10 cellular contexts compared by ENCODE assay signal in genomic region chr9:27379311-27380236, GRCh38.
A peak's percentile ranks its signal among the peaks of the same experiment; 100 is the strongest.
DNase-seq lines count a peak whose midpoint lies in the region; ATAC-seq lines count a peak whose summit lies in the region.
"Had no signal": no experiment of that assay in that cellular context is flagged by ENCODE, and none has a peak within 500 bp of the region (broad histone marks: within the 10 kb centered on the region; RNA-seq: fewer than 3 reads in every experiment).

No MANE protein-coding gene starts in this region.

- intact Hi-C loops in activated CD4-positive, alpha-beta T cell treated with anti-CD3 and anti-CD28 coated beads for 36 hours (cut with DNase I, micrococcal nuclease) = no loop called here
- intact Hi-C loops in activated T-helper 1 cell treated with anti-CD3 and anti-CD28 coated beads, Interleukin-12 subunit alpha, Interleukin-12 subunit beta, Interleukin-2, Interleukin-4 antibody, amounts not matched to agents 30 ng/mL and 10 ng/mL and 1 ng/mL, durations not matched to agents 14 hours and 24 hours and 36 hours (cut with micrococcal nuclease) = loop anchor here (1.0 to 2.0 kb wide), 2 partner anchors 13 to 47 kb away; no protein-coding TSS in a partner anchor

- no peaks in the 10 kb centered on the region for H3K9me3 Mint-ChIP-seq in activated CD4-positive, alpha-beta T cell treated with anti-CD3 and anti-CD28 coated beads for 36 hours (ENCODE audit: low read depth)
- no peaks in the 10 kb centered on the region for H3K9me3 Mint-ChIP-seq in activated T-helper 1 cell treated with anti-CD3 and anti-CD28 coated beads, Interleukin-12 subunit alpha, Interleukin-12 subunit beta, Interleukin-2, Interleukin-4 antibody, amounts not matched to agents 30 ng/mL and 10 ng/mL and 1 ng/mL, durations not matched to agents 14 hours and 24 hours and 36 hours
- no peaks in the 10 kb centered on the region for H3K9me3 Mint-ChIP-seq in stimulated activated effector memory CD8-positive, alpha-beta T cell treated with anti-CD3 and anti-CD28 coated beads, Interleukin-12 subunit alpha, Interleukin-12 subunit beta, amount 100 ng/mL, for 72 hours
- H3K9me3 Mint-ChIP-seq: HFFc6 had no signal

- POLR2A ChIA-PET in activated CD4-positive, alpha-beta T cell treated with anti-CD3 and anti-CD28 coated beads for 36 hours (lab: Charles Lee) = no interaction called here

- no peaks in the 10 kb centered on the region for H3K27me3 Mint-ChIP-seq in activated CD4-positive, alpha-beta T cell treated with anti-CD3 and anti-CD28 coated beads for 36 hours
- H3K27me3 Mint-ChIP-seq in activated T-helper 1 cell treated with anti-CD3 and anti-CD28 coated beads, Interleukin-12 subunit alpha, Interleukin-12 subunit beta, Interleukin-2, Interleukin-4 antibody, amounts not matched to agents 30 ng/mL and 10 ng/mL and 1 ng/mL, durations not matched to agents 14 hours and 24 hours and 36 hours (ENCODE audit: insufficient read depth) = peaks cover 22% of the 10 kb centered on the region

- DNase-seq in activated CD4-positive, alpha-beta T cell treated with anti-CD3 and anti-CD28 coated beads for 36 hours = peak; percentile 54
- DNase-seq in activated CD4-positive, alpha-beta T cell treated with anti-CD3 and anti-CD28 coated beads, Interleukin-2, amount 50 U/mL, for 48 hours = no peak
- peak; percentile 29 for DNase-seq in activated T-helper 1 cell treated with anti-CD3 and anti-CD28 coated beads, Interleukin-12 subunit alpha, Interleukin-12 subunit beta, Interleukin-2, Interleukin-4 antibody, amounts not matched to agents 30 ng/mL and 10 ng/mL and 1 ng/mL, durations not matched to agents 14 hours and 24 hours and 36 hours (ENCODE audit: low spot score)
- no peak for DNase-seq in stimulated activated effector memory CD8-positive, alpha-beta T cell treated with anti-CD3 and anti-CD28 coated beads, Interleukin-12 subunit alpha, Interleukin-12 subunit beta, amount 100 ng/mL, for 72 hours (ENCODE audit: low spot score in 2 of 2)
- DNase-seq in NCI-H1417 (lab: John Stamatoyannopoulos, UW) = no peak
- no peak for DNase-seq in caudate nucleus (lab: John Stamatoyannopoulos, UW)
- no peak for DNase-seq in NCI-H1092 treated with DMSO at 0.1 percent for 48 hours (lab: John Stamatoyannopoulos, UW)
- DNase-seq: HFFc6, T1000 had no signal

- no peak overlapping the region for H3K4me3 Mint-ChIP-seq in activated CD4-positive, alpha-beta T cell treated with anti-CD3 and anti-CD28 coated beads for 36 hours
- H3K4me3 Mint-ChIP-seq in activated T-helper 1 cell treated with anti-CD3 and anti-CD28 coated beads, Interleukin-12 subunit alpha, Interleukin-12 subunit beta, Interleukin-2, Interleukin-4 antibody, amounts not matched to agents 30 ng/mL and 10 ng/mL and 1 ng/mL, durations not matched to agents 14 hours and 24 hours and 36 hours = no peak overlapping the region
- no peak overlapping the region for H3K4me3 Mint-ChIP-seq in stimulated activated effector memory CD8-positive, alpha-beta T cell treated with anti-CD3 and anti-CD28 coated beads, Interleukin-12 subunit alpha, Interleukin-12 subunit beta, amount 100 ng/mL, for 72 hours
- H3K4me3 Mint-ChIP-seq: HFFc6 had no signal

- no peaks in the 10 kb centered on the region for H3K36me3 Mint-ChIP-seq in activated CD4-positive, alpha-beta T cell treated with anti-CD3 and anti-CD28 coated beads for 36 hours (ENCODE audit: low read depth)
- H3K36me3 Mint-ChIP-seq in activated T-helper 1 cell treated with anti-CD3 and anti-CD28 coated beads, Interleukin-12 subunit alpha, Interleukin-12 subunit beta, Interleukin-2, Interleukin-4 antibody, amounts not matched to agents 30 ng/mL and 10 ng/mL and 1 ng/mL, durations not matched to agents 14 hours and 24 hours and 36 hours (ENCODE audit: low read depth) = no peaks in the 10 kb centered on the region
- no peaks in the 10 kb centered on the region for H3K36me3 Mint-ChIP-seq in stimulated activated effector memory CD8-positive, alpha-beta T cell treated with anti-CD3 and anti-CD28 coated beads, Interleukin-12 subunit alpha, Interleukin-12 subunit beta, amount 100 ng/mL, for 72 hours

- ATAC-seq in activated CD4-positive, alpha-beta T cell treated with anti-CD3 and anti-CD28 coated beads for 36 hours = peak; percentile 96
- ATAC-seq in HG02763 (IDR thresholded peaks at IDR 0.05; ENCODE audit: unreplicated experiment) = peak; percentile 22
- ATAC-seq in stimulated activated effector memory CD8-positive, alpha-beta T cell treated with anti-CD3 and anti-CD28 coated beads, Interleukin-12 subunit alpha, Interleukin-12 subunit beta, amount 100 ng/mL, for 72 hours = peak; percentile 90

- H3K4me1 Mint-ChIP-seq in activated CD4-positive, alpha-beta T cell treated with anti-CD3 and anti-CD28 coated beads for 36 hours = peaks cover 5% of the 10 kb centered on the region
- H3K4me1 Mint-ChIP-seq in activated T-helper 1 cell treated with anti-CD3 and anti-CD28 coated beads, Interleukin-12 subunit alpha, Interleukin-12 subunit beta, Interleukin-2, Interleukin-4 antibody, amounts not matched to agents 30 ng/mL and 10 ng/mL and 1 ng/mL, durations not matched to agents 14 hours and 24 hours and 36 hours (ENCODE audit: low read depth) = peaks cover 31% of the 10 kb centered on the region
- H3K4me1 Mint-ChIP-seq in stimulated activated effector memory CD8-positive, alpha-beta T cell treated with anti-CD3 and anti-CD28 coated beads, Interleukin-12 subunit alpha, Interleukin-12 subunit beta, amount 100 ng/mL, for 72 hours = peaks cover 7% of the 10 kb centered on the region

- no peak overlapping the region for H3K27ac ChIP-seq in caudate nucleus (ENCODE audit: low read depth, low read length)

- CTCF ChIA-PET in activated CD4-positive, alpha-beta T cell treated with anti-CD3 and anti-CD28 coated beads for 36 hours (lab: Charles Lee) = no interaction called here

- no peak overlapping the region for H3K27ac Mint-ChIP-seq in activated CD4-positive, alpha-beta T cell treated with anti-CD3 and anti-CD28 coated beads for 36 hours
- H3K27ac Mint-ChIP-seq in activated T-helper 1 cell treated with anti-CD3 and anti-CD28 coated beads, Interleukin-12 subunit alpha, Interleukin-12 subunit beta, Interleukin-2, Interleukin-4 antibody, amounts not matched to agents 30 ng/mL and 10 ng/mL and 1 ng/mL, durations not matched to agents 14 hours and 24 hours and 36 hours = no peak overlapping the region
- no peak overlapping the region for H3K27ac Mint-ChIP-seq in stimulated activated effector memory CD8-positive, alpha-beta T cell treated with anti-CD3 and anti-CD28 coated beads, Interleukin-12 subunit alpha, Interleukin-12 subunit beta, amount 100 ng/mL, for 72 hours
- H3K27ac Mint-ChIP-seq: HFFc6 had no signal

Comparison
In these comparisons a context has a peak if more than half of its experiments do, and no peak if none do; other contexts are left out.
1. DNase-seq: peak in activated CD4-positive, alpha-beta T cell treated with anti-CD3 and anti-CD28 coated beads for 36 hours (single experiment) and activated T-helper 1 cell treated with anti-CD3 and anti-CD28 coated beads, Interleukin-12 subunit alpha, Interleukin-12 subunit beta, Interleukin-2, Interleukin-4 antibody, amounts not matched to agents 30 ng/mL and 10 ng/mL and 1 ng/mL, durations not matched to agents 14 hours and 24 hours and 36 hours (single experiment); none in activated CD4-positive, alpha-beta T cell treated with anti-CD3 and anti-CD28 coated beads, Interleukin-2, amount 50 U/mL, for 48 hours (0 of 2), stimulated activated effector memory CD8-positive, alpha-beta T cell treated with anti-CD3 and anti-CD28 coated beads, Interleukin-12 subunit alpha, Interleukin-12 subunit beta, amount 100 ng/mL, for 72 hours (0 of 2), NCI-H1417 (0 of 3), caudate nucleus (0 of 61) and NCI-H1092 treated with DMSO at 0.1 percent for 48 hours (single experiment).
2. ATAC-seq: peak in every context shown above with its lines; median percentile 96 in activated CD4-positive, alpha-beta T cell treated with anti-CD3 and anti-CD28 coated beads for 36 hours; 90 in stimulated activated effector memory CD8-positive, alpha-beta T cell treated with anti-CD3 and anti-CD28 coated beads, Interleukin-12 subunit alpha, Interleukin-12 subunit beta, amount 100 ng/mL, for 72 hours; 22 in HG02763.